10 cellular contexts compared by ENCODE assay signal in genomic region chr2:20617081-20617575, GRCh38. TPM values are rescaled to one million over a fixed set of nuclear protein-coding genes. Genes with fewer than 3 reads are reported as not detected.
DNase-seq lines count a peak whose midpoint lies in the region; ATAC-seq and TF ChIP-seq lines count a peak whose summit lies in the region.
"Had no signal": no experiment of that assay in that cellular context is flagged by ENCODE, and none has a peak within 500 bp of the region (broad histone marks: within the 10 kb centered on the region; RNA-seq: fewer than 3 reads in every experiment).

No MANE protein-coding gene starts in this region.

- DNase-seq in ELF-1 (ENCODE audit: low read depth, low spot score) (peak; percentile 80), left ventricle myocardium inferior (peak; percentile 89), prostate gland (ENCODE audit: low spot score) (no peak)
- DNase-seq in activated CD4-positive, alpha-beta T cell treated with anti-CD3 and anti-CD28 coated beads for 1 hour: no peak
- no peak for DNase-seq in activated CD4-positive, alpha-beta T cell treated with anti-CD3 and anti-CD28 coated beads, Interleukin-2, amount 50 U/mL, for 48 hours
- DNase-seq: activated naive CD8-positive, alpha-beta T cell treated with anti-CD3 and anti-CD28 coated beads, Interleukin-2, amount 50 U/mL, for 24 hours; T-cell had no signal

- no peak for ATAC-seq in GM18502 (IDR thresholded peaks at IDR 0.05; ENCODE audit: poor library complexity, unreplicated experiment)
- no peak for ATAC-seq in GM18873 (IDR thresholded peaks at IDR 0.05; ENCODE audit: low FRiP score, unreplicated experiment)

- peak overlapping the region; percentile 59 for H3K27ac ChIP-seq in VCaP
- peak overlapping the region; percentile 95 for H3K27ac ChIP-seq in left ventricle myocardium inferior (replicated peaks)
- peak overlapping the region; percentile 86 for H3K27ac ChIP-seq in prostate gland

- H3K36me3 ChIP-seq in left ventricle myocardium inferior: peaks cover 12% of the 10 kb centered on the region
- H3K36me3 ChIP-seq in prostate gland: peaks cover 0 to 3% of the 10 kb centered on the region in 2 donors

- H3K27me3 ChIP-seq in left ventricle myocardium inferior (ENCODE audit: low read depth) (no peaks in the 10 kb centered on the region), prostate gland (replicated peaks; ENCODE audit: insufficient read depth) (no peaks in the 10 kb centered on the region)

- H3K4me1 ChIP-seq in left ventricle myocardium inferior: peaks cover 100% of the 10 kb centered on the region
- peaks cover 26% of the 10 kb centered on the region for H3K4me1 ChIP-seq in prostate gland (replicated peaks)

- no peak for TF ChIP-seq POLR2A in prostate gland (IDR thresholded peaks at IDR 0.05)

- TF ChIP-seq CTCF in VCaP (conservative IDR thresholded peaks at IDR 0.05): no peak
- no peak for TF ChIP-seq CTCF in left ventricle myocardium inferior (IDR thresholded peaks at IDR 0.05; ENCODE audit: borderline replicate concordance)
- no peak for TF ChIP-seq CTCF in prostate gland (IDR thresholded peaks at IDR 0.05)

- H3K4me3 ChIP-seq in left ventricle myocardium inferior (peak overlapping the region; percentile 12), prostate gland (no peak overlapping the region)

- 38% methylated on average over 10 of the region's 10 CpGs for WGBS in prostate gland

- no peaks in the 10 kb centered on the region for H3K9me3 ChIP-seq in left ventricle myocardium inferior (replicated peaks)
- no peaks in the 10 kb centered on the region for H3K9me3 ChIP-seq in prostate gland

- intact Hi-C loops in left ventricle myocardium inferior (cut with micrococcal nuclease) (no loop called here), prostate gland (cut with DNase I) (loop anchor here (1.0 kb wide), 1 partner anchor 171 kb away; no protein-coding TSS in a partner anchor)

RNA-seq across cellular contexts. Expression of gene HS1BP3, which starts 33.8 kb away (rescaled TPM):
- total RNA-seq in left ventricle myocardium inferior (16.6 TPM), prostate gland (10 to 100 TPM; 29.9 to 39.4 TPM)

RNA-seq across cellular contexts. Expression of gene GDF7, which starts 49.8 kb away (rescaled TPM):
- total RNA-seq in left ventricle myocardium inferior (0.58 TPM), prostate gland (1 to 10 TPM; 3.3 to 7.0 TPM)

Comparison
In these comparisons a context has a peak if more than half of its experiments do, and no peak if none do; other contexts are left out.
1. DNase-seq: peak in ELF-1 (single experiment) and left ventricle myocardium inferior (single experiment); none in prostate gland (single experiment), activated CD4-positive, alpha-beta T cell treated with anti-CD3 and anti-CD28 coated beads for 1 hour (single experiment) and activated CD4-positive, alpha-beta T cell treated with anti-CD3 and anti-CD28 coated beads, Interleukin-2, amount 50 U/mL, for 48 hours (0 of 2).
2. Peak in every context shown above with its lines, with median percentiles within 50 percentile points of each other: H3K27ac ChIP-seq.